In genomic region chr5:57940879-57941278, GRCh38 we compare ENCODE assay signal across 7 cellular contexts.
"Had no signal": no experiment of that assay in that cellular context is flagged by ENCODE, and none has a peak within 500 bp of the region (broad histone marks: within the 10 kb centered on the region; RNA-seq: fewer than 3 reads in every experiment).

No MANE protein-coding gene starts in this region.

- ATAC-seq: K562 had no signal

- H3K4me3 Mint-ChIP-seq: IgD-negative memory B cell had no signal

- DNase-seq: IMR-90, KBM-7, KG1 had no signal

- H3K4me1 Mint-ChIP-seq: IgD-negative memory B cell had no signal

- H3K36me3 Mint-ChIP-seq: IgD-negative memory B cell had no signal

- FAIRE-seq: HTR-8/SVneo, K562 had no signal

- H3K27ac Mint-ChIP-seq: IgD-negative memory B cell had no signal

- H3K27ac ChIP-seq: HL-60 had no signal

- H3K4me3 ChIP-seq: K562 had no signal

- H3K27me3 Mint-ChIP-seq: IgD-negative memory B cell had no signal
